ENCODE assay signal across 20 cellular contexts in genomic region chr11:106397787-106398355, GRCh38.
DNase-seq lines count a peak whose midpoint lies in the region; ATAC-seq, FAIRE-seq and TF ChIP-seq lines count a peak whose summit lies in the region.
"Had no signal": no experiment of that assay in that cellular context is flagged by ENCODE, and none has a peak within 500 bp of the region (broad histone marks: within the 10 kb centered on the region; RNA-seq: fewer than 3 reads in every experiment).

No MANE protein-coding gene starts in this region.

- no peaks in the 10 kb centered on the region for H3K9me2 ChIP-seq in SK-N-SH

- no peak for TF ChIP-seq POLR2A in body of pancreas (IDR thresholded peaks at IDR 0.05)

- H2AFZ ChIP-seq in SK-N-SH (ENCODE audit: low read depth): peak overlapping the region; percentile 89
- peak overlapping the region; percentile 16 for H2AFZ ChIP-seq in smooth muscle cell (ENCODE audit: low read depth)

- H3K4me2 ChIP-seq in SK-N-SH (peak overlapping the region; percentile 66), smooth muscle cell (peak overlapping the region; percentile 44)

- no peak for TF ChIP-seq CTCF in SK-N-SH (IDR thresholded peaks at IDR 0.05)
- TF ChIP-seq CTCF in smooth muscle cell (IDR thresholded peaks at IDR 0.05; ENCODE audit: borderline replicate concordance, insufficient read depth, poor library complexity, severe bottlenecking): no peak
- no peak for TF ChIP-seq CTCF in body of pancreas (IDR thresholded peaks at IDR 0.05)

- no peak for TF ChIP-seq RAD21 in SK-N-SH (IDR thresholded peaks at IDR 0.05; ENCODE audit: low read length)

- H3K79me2 ChIP-seq in SK-N-SH (ENCODE audit: insufficient read depth): no peaks in the 10 kb centered on the region
- H3K79me2 ChIP-seq in smooth muscle cell (ENCODE audit: low read depth): no peaks in the 10 kb centered on the region

- H4K20me1 ChIP-seq in SK-N-SH (ENCODE audit: insufficient read depth): no peaks in the 10 kb centered on the region
- no peaks in the 10 kb centered on the region for H4K20me1 ChIP-seq in smooth muscle cell (ENCODE audit: low read depth)

- no peak for FAIRE-seq in small intestine (lab: Jason Lieb, UNC)

- H3K9me3 ChIP-seq in SK-N-SH (no peaks in the 10 kb centered on the region), smooth muscle cell (replicated peaks; ENCODE audit: low read depth) (no peaks in the 10 kb centered on the region), small intestine (ENCODE audit: control insufficient read depth, low read depth) (no peaks in the 10 kb centered on the region), body of pancreas (no peaks in the 10 kb centered on the region)
- H3K9me3 ChIP-seq: right lobe of liver had no signal

- ATAC-seq in body of pancreas: no peak
- ATAC-seq: right lobe of liver; Right ventricle myocardium inferior; stimulated activated naive CD8-positive, alpha-beta T cell treated with anti-CD3 and anti-CD28 coated beads, Interleukin-15, amount 100 ng/mL, for 72 hours had no signal

- CTCF ChIA-PET in SK-N-SH (lab: Yijun Ruan, JAX): no interaction called here

- 0 out of 4 replicates have a peak overlapping the region, but pooled peaks of 1 of the 2 experiments have one; percentile 5 for H3K4me3 ChIP-seq in SK-N-SH (ENCODE audit: low read depth in 2 of 2, low read length in 1 of 2)
- no peak overlapping the region for H3K4me3 ChIP-seq in smooth muscle cell
- H3K4me3 ChIP-seq in small intestine (ENCODE audit: low read depth in 1 of 2, low read length in 2 of 2): no peak overlapping the region
- no peak overlapping the region for H3K4me3 ChIP-seq in body of pancreas
- H3K4me3 ChIP-seq: left lung, right lobe of liver, upper lobe of left lung had no signal

- peaks cover 0 to 3% of the 10 kb centered on the region in 2 experiments for H3K36me3 ChIP-seq in SK-N-SH (replicated peaks in 1 of 2; ENCODE audit: control insufficient read depth in 1 of 2, insufficient read depth in 2 of 2, low read length in 1 of 2)
- H3K36me3 ChIP-seq in smooth muscle cell (ENCODE audit: low read depth): no peaks in the 10 kb centered on the region
- no peaks in the 10 kb centered on the region for H3K36me3 ChIP-seq in small intestine (ENCODE audit: control insufficient read depth in 2 of 2, insufficient read depth in 2 of 2, low read length in 2 of 2)
- H3K36me3 ChIP-seq in body of pancreas (replicated peaks in 1 of 2; ENCODE audit: insufficient read depth in 1 of 2, low read depth in 2 of 2): no peaks in the 10 kb centered on the region
- H3K36me3 ChIP-seq: left lung, right lobe of liver, upper lobe of left lung had no signal

- peak overlapping the region; percentile 80 to 97; a peak in 3 of 4 replicates for H3K27ac ChIP-seq in SK-N-SH (ENCODE audit: low read depth in 2 of 2, low read length in 1 of 2)
- H3K27ac ChIP-seq in smooth muscle cell (ENCODE audit: low read depth): peak overlapping the region; percentile 93
- no peak overlapping the region for H3K27ac ChIP-seq in small intestine (ENCODE audit: low read depth in 1 of 2, low read length in 1 of 2)
- H3K27ac ChIP-seq in body of pancreas: no peak overlapping the region
- H3K27ac ChIP-seq: right lobe of liver, upper lobe of left lung, VCaP had no signal

- 34% methylated on average over 9 of the region's 9 CpGs for WGBS in SK-N-SH (ENCODE audit: low lambda C conversion rate)
- WGBS in smooth muscle cell (ENCODE audit: low lambda C conversion rate): 74% methylated on average over 9 of the region's 9 CpGs
- WGBS in small intestine, 3 donors: 76 to 82% (median 82%) methylated on average over 9 of the region's 9 CpGs
- 70 to 83% methylated on average over 9 of the region's 9 CpGs for WGBS in body of pancreas, 2 donors

- DNase-seq in GM03348 (ENCODE audit: low spot score) (peak; percentile 9), SK-N-SH (no peak), glomerular visceral epithelial cell (ENCODE audit: extremely low spot score) (peak; percentile 6), smooth muscle cell (lab: John Stamatoyannopoulos, UW; ENCODE audit: unreplicated experiment) (no peak), UCSD-AML1 (lab: John Stamatoyannopoulos, UW; ENCODE audit: unreplicated experiment) (no peak), small intestine (no peak), body of pancreas (no peak)
- DNase-seq: activated CD4-positive, alpha-beta memory T cell treated with anti-CD3 and anti-CD28 coated beads, Interleukin-2, amount 10 ng/mL, durations not matched to agents 7 days and 5 days; activated T-cell treated with anti-CD3 and anti-CD28 coated beads, Interleukin-2, amount 50 U/mL, for 1 hour; erythroblast; left lung; MM.1S; NCI-H187 treated with DMSO at 0.1 percent for 48 hours; NCI-H446 treated with DMSO at 0.1 percent for 48 hours; right lobe of liver; stimulated activated CD4-positive, alpha-beta T cell treated with anti-CD3 and anti-CD28 coated beads, Interleukin-2, amount 100 ng/mL, for 24 hours; stimulated activated naive CD8-positive, alpha-beta T cell treated with anti-CD3 and anti-CD28 coated beads, Interleukin-15, amount 100 ng/mL, for 72 hours; upper lobe of left lung had no signal

- H3F3A ChIP-seq in SK-N-SH (replicated peaks; ENCODE audit: insufficient read depth) (peaks cover 50% of the 10 kb centered on the region), smooth muscle cell (ENCODE audit: low read depth) (peaks cover 29% of the 10 kb centered on the region)

- POLR2A ChIA-PET in SK-N-SH (lab: Yijun Ruan, JAX): no interaction called here

- H3K9ac ChIP-seq in SK-N-SH: peak overlapping the region; percentile 67
- no peak overlapping the region for H3K9ac ChIP-seq in smooth muscle cell (ENCODE audit: low read depth)

- intact Hi-C loops in body of pancreas (cut with DNase I): no loop called here

- H3K27me3 ChIP-seq in SK-N-SH (ENCODE audit: insufficient read depth) (no peaks in the 10 kb centered on the region), smooth muscle cell (ENCODE audit: low read depth) (no peaks in the 10 kb centered on the region), small intestine (ENCODE audit: control insufficient read depth in 2 of 2, insufficient read depth in 2 of 2, low read length in 2 of 2) (no peaks in the 10 kb centered on the region), body of pancreas (no peaks in the 10 kb centered on the region)
- H3K27me3 ChIP-seq: left lung, right lobe of liver, upper lobe of left lung had no signal

- peak in 1 of 2 experiments; percentile 44; a peak in 1 of 4 replicates for TF ChIP-seq EP300 in SK-N-SH (IDR thresholded peaks at IDR 0.05; ENCODE audit: borderline replicate concordance in 1 of 2, low read depth in 1 of 2, low read length in 1 of 2)

- peaks cover 7 to 33% of the 10 kb centered on the region in 2 experiments for H3K4me1 ChIP-seq in SK-N-SH (ENCODE audit: control insufficient read depth in 1 of 2, insufficient read depth in 2 of 2, low read depth in 1 of 2, low read length in 1 of 2)
- peaks cover 23% of the 10 kb centered on the region for H3K4me1 ChIP-seq in smooth muscle cell (ENCODE audit: low read depth)
- no peaks in the 10 kb centered on the region for H3K4me1 ChIP-seq in small intestine (ENCODE audit: control insufficient read depth in 2 of 2, insufficient read depth in 1 of 2, low read depth in 1 of 2, low read length in 1 of 2)
- no peaks in the 10 kb centered on the region for H3K4me1 ChIP-seq in body of pancreas
- H3K4me1 ChIP-seq: left lung, right lobe of liver, upper lobe of left lung had no signal

TF ChIP-seq in SK-N-SH, 30 proteins besides CTCF, POLR2A, EP300 and RAD21:
- TF ChIP-seq PBX3 (IDR thresholded peaks at IDR 0.05): peak; percentile 66
- no peak for TF ChIP-seq TEAD4 (IDR thresholded peaks at IDR 0.05; ENCODE audit: borderline replicate concordance, insufficient read depth)
- no peak for TF ChIP-seq USF1 (IDR thresholded peaks at IDR 0.05; ENCODE audit: borderline replicate concordance, low read depth)
- TF ChIP-seq TCF12 (IDR thresholded peaks at IDR 0.05): peak; percentile 44

Comparison
In these comparisons a context has a peak if more than half of its experiments do, and no peak if none do; other contexts are left out.
1. DNase-seq: peak in GM03348 (single experiment) and glomerular visceral epithelial cell (single experiment); none in SK-N-SH (single experiment), smooth muscle cell (single experiment), UCSD-AML1 (single experiment), small intestine (single experiment) and body of pancreas (0 of 4).
2. H3K27ac ChIP-seq: peak in SK-N-SH (2 of 2) and smooth muscle cell (single experiment); none in small intestine (0 of 2) and body of pancreas (0 of 4).